In genomic region chr18:32470136-32470712, GRCh38 we compare ENCODE assay signal across 1 cellular context.
TF ChIP-seq lines count a peak whose summit lies in the region.

No MANE protein-coding gene starts in this region.

TF ChIP-seq in HepG2, 621 proteins besides CTCF, POLR2A, EP300 and RAD21 (continued from another document):
- TF ChIP-seq RORA (CRISPR knock-in tag; IDR thresholded peaks at IDR 0.05): no peak
- peak; percentile 30; the same call in 1 of the 2 replicates for TF ChIP-seq DMAP1 (CRISPR knock-in tag; IDR thresholded peaks at IDR 0.05)
- 0 out of 2 replicates have a peak, but pooled peaks have one; percentile 38 for TF ChIP-seq ZNF564 (CRISPR knock-in tag; IDR thresholded peaks at IDR 0.05)
- TF ChIP-seq ZNF878 (CRISPR knock-in tag; IDR thresholded peaks at IDR 0.05): no peak
- 0 out of 2 replicates have a peak, but pooled peaks have one; percentile 46 for TF ChIP-seq PHF8 (CRISPR knock-in tag; IDR thresholded peaks at IDR 0.05)
- 0 out of 2 replicates have a peak, but pooled peaks have one; percentile 39 for TF ChIP-seq PRMT3 (CRISPR knock-in tag; IDR thresholded peaks at IDR 0.05; ENCODE audit: borderline replicate concordance, low read depth)
- no peak for TF ChIP-seq ZNF329 (CRISPR knock-in tag; IDR thresholded peaks at IDR 0.05; ENCODE audit: low read depth)
- 0 out of 2 replicates have a peak, but pooled peaks have one; percentile 41 for TF ChIP-seq RBFOX2 (IDR thresholded peaks at IDR 0.05; ENCODE audit: low read depth, low read length)
- no peak for TF ChIP-seq NR0B2 (CRISPR knock-in tag; IDR thresholded peaks at IDR 0.05)
- 0 out of 2 replicates have a peak, but pooled peaks have one; percentile 8 for TF ChIP-seq ZNF790 (CRISPR knock-in tag; IDR thresholded peaks at IDR 0.05; ENCODE audit: borderline replicate concordance)
- 0 out of 2 replicates have a peak, but pooled peaks have one; percentile 5 for TF ChIP-seq ZNF788 (CRISPR knock-in tag; IDR thresholded peaks at IDR 0.05; ENCODE audit: borderline replicate concordance)
- 0 out of 2 replicates have a peak, but pooled peaks have one; percentile 33 for TF ChIP-seq GABPB1 (CRISPR knock-in tag; IDR thresholded peaks at IDR 0.05)
- peak; percentile 69; the same call in 1 of the 2 replicates for TF ChIP-seq ZNF768 (CRISPR knock-in tag; IDR thresholded peaks at IDR 0.05)
- TF ChIP-seq HOXA3 (CRISPR knock-in tag; IDR thresholded peaks at IDR 0.05): no peak; the same call in 1 of the 2 replicates
- TF ChIP-seq MEIS2 (CRISPR knock-in tag; IDR thresholded peaks at IDR 0.05): peak; percentile 1; the same call in 1 of the 2 replicates
- no peak for TF ChIP-seq NCOA1 (CRISPR knock-in tag; IDR thresholded peaks at IDR 0.05)
- 0 out of 2 replicates have a peak, but pooled peaks have one; percentile 38 for TF ChIP-seq MTERF4 (CRISPR knock-in tag; IDR thresholded peaks at IDR 0.05)
- peak; percentile 20; the same call in 1 of the 2 replicates for TF ChIP-seq TFAP4 (IDR thresholded peaks at IDR 0.05; ENCODE audit: borderline replicate concordance, low read depth)
